In genomic region chr6:79240509-79240908, GRCh38 we compare ENCODE assay signal across 17 cellular contexts. TPM values are rescaled to one million over a fixed set of nuclear protein-coding genes. Genes with fewer than 3 reads are reported as not detected.
DNase-seq lines count a peak whose midpoint lies in the region; ATAC-seq, FAIRE-seq and TF ChIP-seq lines count a peak whose summit lies in the region.
"Had no signal": no experiment of that assay in that cellular context is flagged by ENCODE, and none has a peak within 500 bp of the region (broad histone marks: within the 10 kb centered on the region; RNA-seq: fewer than 3 reads in every experiment).

No MANE protein-coding gene starts in this region.

- POLR2A ChIA-PET in GM10248 (lab: Yijun Ruan, JAX): no interaction called here

- H3K27me3 ChIP-seq in Peyer's patch: no peaks in the 10 kb centered on the region
- H3K27me3 ChIP-seq: left lung, transverse colon had no signal

- no peaks in the 10 kb centered on the region for H3K36me3 ChIP-seq in Peyer's patch
- H3K36me3 ChIP-seq: left lung, transverse colon had no signal

- no peak for DNase-seq in GM12891 (ENCODE audit: insufficient read length, low spot score)
- peak; percentile 25 for DNase-seq in NCI-H69 (lab: John Stamatoyannopoulos, UW)
- peak; percentile 31 for DNase-seq in fibroblast of gingiva (ENCODE audit: low read depth)
- DNase-seq in Peyer's patch: no peak
- no peak for DNase-seq in NCI-H2227 treated with DMSO at 0.1 percent for 48 hours (lab: John Stamatoyannopoulos, UW)
- no peak for DNase-seq in GM10248 (ENCODE audit: extremely low spot score)
- DNase-seq: activated naive CD4-positive, alpha-beta T cell treated with anti-CD3 and anti-CD28 coated beads, Interleukin-2, amount 50 U/mL, for 16 hours; caudate nucleus; left lung; natural killer cell; NCI-H2171; stimulated activated CD4-positive, alpha-beta T cell treated with anti-CD3 and anti-CD28 coated beads, Interleukin-2, amount 100 ng/mL, for 24 hours; transverse colon had no signal

- TF ChIP-seq POLR2A in GM12891 (IDR thresholded peaks at IDR 0.05; ENCODE audit: low read depth, low read length): no peak
- TF ChIP-seq POLR2A in Peyer's patch (IDR thresholded peaks at IDR 0.05): no peak

- H3K4me3 ChIP-seq in Peyer's patch: no peak overlapping the region
- H3K4me3 ChIP-seq: left lung, transverse colon had no signal

- no peaks in the 10 kb centered on the region for H3K9me3 ChIP-seq in Peyer's patch
- H3K9me3 ChIP-seq: left lung, transverse colon had no signal

- no peak overlapping the region for H3K27ac ChIP-seq in Peyer's patch
- H3K27ac ChIP-seq: HL-60, left lung, transverse colon had no signal

- ATAC-seq in HG02642 (IDR thresholded peaks at IDR 0.05; ENCODE audit: poor library complexity, unreplicated experiment) (peak; percentile 34), GM18519 (IDR thresholded peaks at IDR 0.05; ENCODE audit: low FRiP score, unreplicated experiment) (no peak)
- ATAC-seq: left lung, natural killer cell, Panc1 had no signal

- TF ChIP-seq CTCF in Peyer's patch (IDR thresholded peaks at IDR 0.05): no peak
- TF ChIP-seq CTCF in GM10248 (IDR thresholded peaks at IDR 0.05; ENCODE audit: control extremely low read depth, extremely low read depth, low read depth, missing control alignments): no peak

- H3K4me1 ChIP-seq in Peyer's patch: no peaks in the 10 kb centered on the region

- peak; percentile 85 for FAIRE-seq in GM12891 (lab: Jason Lieb, UNC)

- CTCF ChIA-PET in GM10248 (lab: Yijun Ruan, JAX): interaction anchor here (1.6 kb wide), 2 partner anchors 31 to 94 kb away, joined by 3 to 4 read pairs; no protein-coding TSS in a partner anchor

TF ChIP-seq in GM12891, 5 proteins besides CTCF, POLR2A, EP300 and RAD21:
- TF ChIP-seq TAF1 (IDR thresholded peaks at IDR 0.05; ENCODE audit: low read depth, low read length) (no peak), POU2F2 (IDR thresholded peaks at IDR 0.05; ENCODE audit: low read depth, low read length) (no peak), PAX5 (IDR thresholded peaks at IDR 0.05; ENCODE audit: insufficient read depth, low read length, severe bottlenecking) (no peak), POLR2AphosphoS5 (IDR thresholded peaks at IDR 0.05; ENCODE audit: low read depth, low read length) (no peak), SPI1 (IDR thresholded peaks at IDR 0.05; ENCODE audit: low read depth, low read length) (no peak)

RNA-seq across cellular contexts. Expression of gene HMGN3, which starts 6.0 kb away (rescaled TPM):
- 180 TPM for polyA plus RNA-seq in GM12891 (2012; ENCODE audit: low read depth, missing spikeins)
- 100 to 1,000 TPM in 1 of 4 donors, 10 to 100 TPM in 1, 1 to 10 TPM in 2; 9.3 to 102 (median 16.5) TPM for total RNA-seq in Peyer's patch

Comparison
In these comparisons a context has a peak if more than half of its experiments do, and no peak if none do; other contexts are left out.
1. DNase-seq: peak in NCI-H69 (single experiment) and fibroblast of gingiva (single experiment); none in GM12891 (single experiment), Peyer's patch (0 of 3), NCI-H2227 treated with DMSO at 0.1 percent for 48 hours (single experiment) and GM10248 (single experiment).